In the genomic region with DNA sequence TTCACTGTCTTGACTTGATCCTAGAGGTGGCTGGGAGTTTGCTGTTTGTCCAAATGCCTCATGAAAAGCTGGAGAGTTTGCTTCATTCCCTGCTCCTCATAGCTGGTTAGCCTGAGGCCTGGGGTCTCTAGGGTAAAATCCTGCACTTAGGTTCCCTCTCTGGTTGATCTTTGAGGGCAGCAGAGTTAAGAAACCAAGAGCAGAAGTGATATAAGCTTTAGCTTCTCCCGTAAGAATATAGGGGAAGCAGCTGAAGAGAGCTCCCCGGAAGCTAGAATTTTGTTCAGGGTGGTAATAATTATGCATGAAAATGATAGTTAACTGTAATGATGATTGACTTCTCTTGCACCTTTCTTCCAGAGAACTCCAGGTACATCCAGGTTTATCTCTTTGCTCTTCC, we compare ENCODE assay signal across 8 cellular contexts. TPM values are rescaled to one million over a fixed set of nuclear protein-coding genes. Genes with fewer than 3 reads are reported as not detected.
DNase-seq lines count a peak whose midpoint lies in the region; ATAC-seq and TF ChIP-seq lines count a peak whose summit lies in the region.

No MANE protein-coding gene starts in this region.

- in situ Hi-C loops in KBM-7 (cut with MboI; ENCODE audit: low pct_unique_long_range_greater_than_20kb, low sequenced_read_pairs) = no loop called here

- peaks cover 27% of the 10 kb centered on the region for H3K4me1 ChIP-seq in ACC112 (ENCODE audit: control insufficient read depth, insufficient read depth, low read length, unreplicated experiment)
- peaks cover 14% of the 10 kb centered on the region for H3K4me1 ChIP-seq in mesodermal cell (ENCODE audit: control insufficient read depth, insufficient read depth, low read length, poor library complexity, severe bottlenecking)

- no peaks in the 10 kb centered on the region for H3K27me3 ChIP-seq in ACC112 (ENCODE audit: insufficient read depth, low read length)

- TF ChIP-seq CTCF in brain (conservative IDR thresholded peaks at IDR 0.05) = no peak

- peak overlapping the region; percentile 89 to 100 (median 98) for H3K4me3 Mint-ChIP-seq in brain

- H3K27me3 Mint-ChIP-seq in brain = peaks cover 26% of the 10 kb centered on the region

- H3K36me3 ChIP-seq in ACC112 (ENCODE audit: insufficient read depth, low read length) (peaks cover 17% of the 10 kb centered on the region), mesodermal cell (ENCODE audit: control insufficient read depth, insufficient read depth, low read length) (peaks cover 45% of the 10 kb centered on the region)

- H3K27ac ChIP-seq in ACC112 (ENCODE audit: low read depth, low read length) (no peak overlapping the region), mesodermal cell (ENCODE audit: low read depth, low read length, severe bottlenecking) (peak overlapping the region; percentile 100)

- H3K79me2 ChIP-seq in ACC112 (ENCODE audit: control insufficient read depth, insufficient read depth, low read length, unreplicated experiment) = peaks cover 43% of the 10 kb centered on the region

- H3K27ac Mint-ChIP-seq in brain = peak overlapping the region; percentile 95 to 99 (median 96)

- no peak for TF ChIP-seq POLR2A in GM18505 (IDR thresholded peaks at IDR 0.05; ENCODE audit: borderline replicate concordance, extremely low read depth, insufficient read depth, insufficient read length)

- peaks cover 40% of the 10 kb centered on the region for H3K4me1 Mint-ChIP-seq in brain

- peaks cover 31% of the 10 kb centered on the region for H3K36me3 Mint-ChIP-seq in brain

- ATAC-seq in GM21619 (IDR thresholded peaks at IDR 0.05; ENCODE audit: unreplicated experiment) (no peak), GM18505 (IDR thresholded peaks at IDR 0.05; ENCODE audit: unreplicated experiment) (no peak)

- H3K9me3 Mint-ChIP-seq in brain = no peaks in the 10 kb centered on the region

- H3K9me3 ChIP-seq in mesodermal cell (ENCODE audit: control insufficient read depth, low read length) = no peaks in the 10 kb centered on the region

- H3K4me3 ChIP-seq in ACC112 (ENCODE audit: low read depth, low read length) (peak overlapping the region; percentile 98), mesodermal cell (ENCODE audit: extremely low read depth, insufficient read depth, low read length, poor library complexity, severe bottlenecking) (peak overlapping the region; percentile 88)

- 65 to 92% methylated on average over 2 of the region's 2 CpGs for WGBS in mesodermal cell (ENCODE audit: insufficient coverage in 2 of 2), 2 experiments

- DNase-seq in KBM-7 (peak; percentile 30), LoVo (ENCODE audit: low spot score) (no peak)
- no peak for DNase-seq in activated CD8-positive, alpha-beta memory T cell treated with anti-CD3 and anti-CD28 coated beads for 24 hours

- no peak overlapping the region for H2AFZ ChIP-seq in ACC112 (ENCODE audit: low read length, unreplicated experiment)

RNA-seq across cellular contexts. Expression of a gene that starts 1.4 kb away (rescaled TPM):
- polyA plus RNA-seq in brain (ENCODE audit: insufficient read depth, low read depth, low replicate concordance) = 20.9 TPM
- polyA plus RNA-seq in mesodermal cell (2013, experiment 1 of 2) = 38.9 TPM
- polyA plus RNA-seq in mesodermal cell (2013, experiment 2 of 2) = 33.8 TPM

RNA-seq across cellular contexts. Expression of a gene that starts 7.9 kb away (rescaled TPM):
- polyA plus RNA-seq in brain (ENCODE audit: insufficient read depth, low read depth, low replicate concordance) = 13.2 TPM
- polyA plus RNA-seq in mesodermal cell (2013, experiment 1 of 2) = 27.9 TPM
- polyA plus RNA-seq in mesodermal cell (2013, experiment 2 of 2) = 29.4 TPM

RNA-seq across cellular contexts. Expression of a gene that starts 13.0 kb away (rescaled TPM):
- polyA plus RNA-seq in brain (ENCODE audit: insufficient read depth, low read depth, low replicate concordance) = 44.3 TPM
- 70.9 TPM for polyA plus RNA-seq in mesodermal cell (2013, experiment 1 of 2)
- 70.2 TPM for polyA plus RNA-seq in mesodermal cell (2013, experiment 2 of 2)
